Comparison of ENCODE assay signal across 19 cellular contexts in the genomic region with DNA sequence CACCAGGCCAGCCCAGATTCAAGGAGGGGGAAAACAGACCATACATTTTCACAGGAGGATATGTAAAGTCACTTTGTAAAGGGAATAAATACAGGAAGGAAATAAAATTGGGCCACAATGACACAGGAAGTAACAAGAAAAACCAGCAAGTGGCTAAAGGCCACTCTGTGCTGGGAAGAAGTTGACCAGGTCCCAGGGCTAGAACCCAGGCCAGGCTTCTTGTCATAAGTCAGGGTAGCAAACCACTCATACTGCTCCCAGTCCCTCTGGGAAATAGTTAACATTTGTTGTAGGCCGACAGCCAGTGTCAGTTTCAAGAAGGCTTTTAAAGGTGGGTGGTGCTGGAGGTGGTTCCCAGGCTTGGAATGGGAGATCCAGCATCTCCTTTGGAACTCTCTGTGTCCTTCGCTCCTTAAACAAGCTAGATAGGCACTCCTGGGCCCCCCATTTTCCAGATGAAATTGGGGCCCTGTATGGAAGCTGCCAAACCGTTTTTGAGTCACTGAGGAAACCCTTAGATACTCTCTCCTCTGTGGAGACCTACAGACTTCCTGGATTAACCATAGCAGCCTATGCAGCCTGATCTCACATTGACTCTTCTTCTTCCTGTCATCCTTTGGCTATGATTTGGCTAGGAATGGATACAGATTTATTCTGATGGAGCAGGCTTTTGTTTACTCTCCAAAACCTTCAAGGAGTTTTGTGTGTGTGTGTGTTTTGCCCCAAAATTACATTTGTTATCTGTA. TPM values are rescaled to one million over a fixed set of nuclear protein-coding genes. Genes with fewer than 3 reads are reported as not detected.
DNase-seq lines count a peak whose midpoint lies in the region; ATAC-seq and TF ChIP-seq lines count a peak whose summit lies in the region.
"Had no signal": no experiment of that assay in that cellular context is flagged by ENCODE, and none has a peak within 500 bp of the region (broad histone marks: within the 10 kb centered on the region; RNA-seq: fewer than 3 reads in every experiment).

No MANE protein-coding gene starts in this region.

- POLR2A ChIA-PET in activated CD8-positive, alpha-beta T cell treated with anti-CD3 and anti-CD28 coated beads, Interleukin-2, amount 10 ng/mL, durations not matched to agents 7 days and 5 days (lab: Charles Lee) = no interaction called here
- POLR2A ChIA-PET in activated CD8-positive, alpha-beta T cell treated with anti-CD3 and anti-CD28 coated beads for 36 hours (lab: Charles Lee) = interaction anchor here (0.7 kb wide), 1 partner anchor 10 kb away, joined by 3 read pairs; no protein-coding TSS in a partner anchor

- ATAC-seq in activated CD8-positive, alpha-beta T cell treated with anti-CD3 and anti-CD28 coated beads, Interleukin-2, amount 10 ng/mL, durations not matched to agents 7 days and 5 days = no peak
- ATAC-seq in activated CD8-positive, alpha-beta T cell treated with anti-CD3 and anti-CD28 coated beads for 36 hours = no peak
- ATAC-seq in natural killer cell treated with Interleukin-12 subunit alpha and Interleukin-12 subunit beta and Interleukin-15 and Interleukin-18, amount 100 ng/mL, for 72 hours = peak; percentile 73 to 88
- ATAC-seq in HG03175 (IDR thresholded peaks at IDR 0.05; ENCODE audit: unreplicated experiment) = no peak
- ATAC-seq in GM19023 (IDR thresholded peaks at IDR 0.05; ENCODE audit: unreplicated experiment) = no peak

- intact Hi-C loops in activated CD8-positive, alpha-beta T cell treated with anti-CD3 and anti-CD28 coated beads for 36 hours (cut with micrococcal nuclease) = no loop called here

- peaks cover 16% of the 10 kb centered on the region for H3K27me3 Mint-ChIP-seq in activated CD8-positive, alpha-beta T cell treated with anti-CD3 and anti-CD28 coated beads, Interleukin-2, amount 10 ng/mL, durations not matched to agents 7 days and 5 days (ENCODE audit: low read depth)
- peaks cover 7% of the 10 kb centered on the region for H3K27me3 Mint-ChIP-seq in activated CD8-positive, alpha-beta T cell treated with anti-CD3 and anti-CD28 coated beads for 36 hours
- peaks cover 0 to 3% of the 10 kb centered on the region in 2 donors for H3K27me3 Mint-ChIP-seq in natural killer cell treated with Interleukin-12 subunit alpha and Interleukin-12 subunit beta and Interleukin-15 and Interleukin-18, amount 100 ng/mL, for 72 hours

- peak overlapping the region; percentile 80 for H3K27ac Mint-ChIP-seq in activated CD8-positive, alpha-beta T cell treated with anti-CD3 and anti-CD28 coated beads, Interleukin-2, amount 10 ng/mL, durations not matched to agents 7 days and 5 days
- H3K27ac Mint-ChIP-seq in activated CD8-positive, alpha-beta T cell treated with anti-CD3 and anti-CD28 coated beads for 36 hours = no peak overlapping the region
- peak overlapping the region; percentile 74 to 90 for H3K27ac Mint-ChIP-seq in natural killer cell treated with Interleukin-12 subunit alpha and Interleukin-12 subunit beta and Interleukin-15 and Interleukin-18, amount 100 ng/mL, for 72 hours

- peaks cover 8 to 37% (median 16%) of the 10 kb centered on the region in 10 experiments; a peak in 18 of 20 replicates for H3K4me1 ChIP-seq in BLaER1 treated with 17β-estradiol and CSF1 and Interleukin-3, amounts not matched to agents 10 nM and 100 nM
- H3K4me1 ChIP-seq: BE2C had no signal

- no peaks in the 10 kb centered on the region for H4K20me1 ChIP-seq in BLaER1 treated with 17β-estradiol and CSF1 and Interleukin-3, amounts not matched to agents 10 nM and 100 nM

- no peak overlapping the region for H3K4me3 Mint-ChIP-seq in activated CD8-positive, alpha-beta T cell treated with anti-CD3 and anti-CD28 coated beads, Interleukin-2, amount 10 ng/mL, durations not matched to agents 7 days and 5 days
- H3K4me3 Mint-ChIP-seq in activated CD8-positive, alpha-beta T cell treated with anti-CD3 and anti-CD28 coated beads for 36 hours = no peak overlapping the region
- peak overlapping the region; percentile 77 for H3K4me3 Mint-ChIP-seq in natural killer cell treated with Interleukin-12 subunit alpha and Interleukin-12 subunit beta and Interleukin-15 and Interleukin-18, amount 100 ng/mL, for 72 hours

- no peaks in the 10 kb centered on the region for H3K27me3 ChIP-seq in BLaER1 treated with 17β-estradiol and CSF1 and Interleukin-3, amounts not matched to agents 10 nM and 100 nM

- peaks cover 3% of the 10 kb centered on the region for H3K36me3 Mint-ChIP-seq in activated CD8-positive, alpha-beta T cell treated with anti-CD3 and anti-CD28 coated beads, Interleukin-2, amount 10 ng/mL, durations not matched to agents 7 days and 5 days (ENCODE audit: low read depth)
- no peaks in the 10 kb centered on the region for H3K36me3 Mint-ChIP-seq in activated CD8-positive, alpha-beta T cell treated with anti-CD3 and anti-CD28 coated beads for 36 hours (ENCODE audit: low read depth)
- peaks cover 6% of the 10 kb centered on the region for H3K36me3 Mint-ChIP-seq in natural killer cell treated with Interleukin-12 subunit alpha and Interleukin-12 subunit beta and Interleukin-15 and Interleukin-18, amount 100 ng/mL, for 72 hours

- no peak for TF ChIP-seq CTCF in activated CD8-positive, alpha-beta T cell treated with anti-CD3 and anti-CD28 coated beads for 36 hours (IDR thresholded peaks at IDR 0.05)

- H3K4me1 Mint-ChIP-seq in activated CD8-positive, alpha-beta T cell treated with anti-CD3 and anti-CD28 coated beads, Interleukin-2, amount 10 ng/mL, durations not matched to agents 7 days and 5 days (ENCODE audit: low read depth) = peaks cover 20% of the 10 kb centered on the region
- H3K4me1 Mint-ChIP-seq in activated CD8-positive, alpha-beta T cell treated with anti-CD3 and anti-CD28 coated beads for 36 hours (ENCODE audit: low read depth) = peaks cover 5% of the 10 kb centered on the region
- H3K4me1 Mint-ChIP-seq in natural killer cell treated with Interleukin-12 subunit alpha and Interleukin-12 subunit beta and Interleukin-15 and Interleukin-18, amount 100 ng/mL, for 72 hours (ENCODE audit: low read depth in 2 of 2) = peaks cover 18 to 29% of the 10 kb centered on the region in 2 donors

- peak overlapping the region in 10 of 11 experiments; percentile 28 to 79 (median 50); a peak in 18 of 22 replicates for H3K4me2 ChIP-seq in BLaER1 treated with 17β-estradiol and CSF1 and Interleukin-3, amounts not matched to agents 10 nM and 100 nM

- DNase-seq in activated CD8-positive, alpha-beta T cell treated with anti-CD3 and anti-CD28 coated beads, Interleukin-2, amount 10 ng/mL, durations not matched to agents 7 days and 5 days = no peak
- no peak for DNase-seq in activated CD8-positive, alpha-beta T cell treated with anti-CD3 and anti-CD28 coated beads for 36 hours
- DNase-seq in dedifferentiated amniotic fluid mesenchymal stem cell (ENCODE audit: extremely low spot score) (peak; percentile 13), NCI-H1930 (lab: John Stamatoyannopoulos, UW) (no peak)
- DNase-seq in natural killer cell treated with Interleukin-12 subunit alpha and Interleukin-12 subunit beta and Interleukin-15 and Interleukin-18, amount 100 ng/mL, for 72 hours (ENCODE audit: low spot score) = no peak
- DNase-seq: BE2C, DMS79 treated with DMSO at 0.1 percent for 48 hours, KBM-7, NCI-H1105 treated with DMSO at 0.1 percent for 48 hours, NCI-H1694, NCI-H748 treated with DMSO at 0.1 percent for 48 hours, OCI-M1, SHP77 had no signal

- H3K36me3 ChIP-seq in BLaER1 treated with 17β-estradiol and CSF1 and Interleukin-3, amounts not matched to agents 10 nM and 100 nM = no peaks in the 10 kb centered on the region
- H3K36me3 ChIP-seq: BE2C had no signal

- H3K9me3 ChIP-seq in BLaER1 treated with 17β-estradiol and CSF1 and Interleukin-3, amounts not matched to agents 10 nM and 100 nM (replicated peaks in 1 of 11) = peaks cover 0 to 10% (median 0%) of the 10 kb centered on the region in 11 experiments; a peak in 7 of 22 replicates
- H3K9me3 ChIP-seq: BE2C had no signal

- H3K4me3 ChIP-seq in BLaER1 treated with 17β-estradiol and CSF1 and Interleukin-3, amounts not matched to agents 10 nM and 100 nM = peak overlapping the region in 2 of 10 experiments; percentile 12 to 20; a peak in 1 of 20 replicates

- H3K9me3 Mint-ChIP-seq in activated CD8-positive, alpha-beta T cell treated with anti-CD3 and anti-CD28 coated beads, Interleukin-2, amount 10 ng/mL, durations not matched to agents 7 days and 5 days (ENCODE audit: insufficient read depth) = no peaks in the 10 kb centered on the region
- no peaks in the 10 kb centered on the region for H3K9me3 Mint-ChIP-seq in activated CD8-positive, alpha-beta T cell treated with anti-CD3 and anti-CD28 coated beads for 36 hours
- no peaks in the 10 kb centered on the region for H3K9me3 Mint-ChIP-seq in natural killer cell treated with Interleukin-12 subunit alpha and Interleukin-12 subunit beta and Interleukin-15 and Interleukin-18, amount 100 ng/mL, for 72 hours

- CTCF ChIA-PET in activated CD8-positive, alpha-beta T cell treated with anti-CD3 and anti-CD28 coated beads, Interleukin-2, amount 10 ng/mL, durations not matched to agents 7 days and 5 days (lab: Charles Lee) = interaction anchor here (1.0 kb wide), 1 partner anchor 14 kb away, joined by 4 read pairs; no protein-coding TSS in a partner anchor
- CTCF ChIA-PET in activated CD8-positive, alpha-beta T cell treated with anti-CD3 and anti-CD28 coated beads for 36 hours (lab: Charles Lee) = no interaction called here

- peak overlapping the region in 1 of 11 experiments; percentile 34; a peak in 2 of 22 replicates for H3K9ac ChIP-seq in BLaER1 treated with 17β-estradiol and CSF1 and Interleukin-3, amounts not matched to agents 10 nM and 100 nM

- H3K27ac ChIP-seq in BLaER1 treated with 17β-estradiol and CSF1 and Interleukin-3, amounts not matched to agents 10 nM and 100 nM = peak overlapping the region in 5 of 11 experiments; percentile 18 to 73 (median 37); a peak in 9 of 22 replicates

RNA-seq across cellular contexts. Expression of gene EDC3, which starts 14.7 kb away (rescaled TPM):
- total RNA-seq in activated CD8-positive, alpha-beta T cell treated with anti-CD3 and anti-CD28 coated beads, Interleukin-2, amount 10 ng/mL, durations not matched to agents 7 days and 5 days = 10 to 100 TPM; 40.4 to 41.6 TPM
- 10 to 100 TPM; 41.9 to 44.1 TPM for total RNA-seq in activated CD8-positive, alpha-beta T cell treated with anti-CD3 and anti-CD28 coated beads for 36 hours
- total RNA-seq in natural killer cell treated with Interleukin-12 subunit alpha and Interleukin-12 subunit beta and Interleukin-15 and Interleukin-18, amount 100 ng/mL, for 72 hours = 10 to 100 TPM; 69.4 to 73.0 TPM

RNA-seq across cellular contexts. Expression of gene CYP1A1, which starts 14.8 kb away (rescaled TPM):
- total RNA-seq in activated CD8-positive, alpha-beta T cell treated with anti-CD3 and anti-CD28 coated beads, Interleukin-2, amount 10 ng/mL, durations not matched to agents 7 days and 5 days = 1 to 10 TPM; 4.7 to 4.8 TPM
- 1 to 10 TPM; 4.3 to 4.9 TPM for total RNA-seq in activated CD8-positive, alpha-beta T cell treated with anti-CD3 and anti-CD28 coated beads for 36 hours
- 1 to 10 TPM; 3.2 to 4.6 TPM for total RNA-seq in natural killer cell treated with Interleukin-12 subunit alpha and Interleukin-12 subunit beta and Interleukin-15 and Interleukin-18, amount 100 ng/mL, for 72 hours
- total RNA-seq: NCI-H460 had no signal

RNA-seq across cellular contexts. Expression of gene CYP1A2, which starts 38.1 kb away (rescaled TPM):
- total RNA-seq in activated CD8-positive, alpha-beta T cell treated with anti-CD3 and anti-CD28 coated beads, Interleukin-2, amount 10 ng/mL, durations not matched to agents 7 days and 5 days = not detected
- total RNA-seq in activated CD8-positive, alpha-beta T cell treated with anti-CD3 and anti-CD28 coated beads for 36 hours = not detected
- total RNA-seq in natural killer cell treated with Interleukin-12 subunit alpha and Interleukin-12 subunit beta and Interleukin-15 and Interleukin-18, amount 100 ng/mL, for 72 hours = not detected
- total RNA-seq: A172, NCI-H460, RPMI7951 had no signal

Comparison
In these comparisons a context has a peak if more than half of its experiments do, and no peak if none do; other contexts are left out.
1. ATAC-seq: peak in natural killer cell treated with Interleukin-12 subunit alpha and Interleukin-12 subunit beta and Interleukin-15 and Interleukin-18, amount 100 ng/mL, for 72 hours (2 of 2); none in activated CD8-positive, alpha-beta T cell treated with anti-CD3 and anti-CD28 coated beads, Interleukin-2, amount 10 ng/mL, durations not matched to agents 7 days and 5 days (single experiment), activated CD8-positive, alpha-beta T cell treated with anti-CD3 and anti-CD28 coated beads for 36 hours (single experiment), HG03175 (single experiment) and GM19023 (single experiment).